In genomic region chr12:122366685-122367475, GRCh38 we compare ENCODE assay signal across 7 cellular contexts. TPM values are rescaled to one million over a fixed set of nuclear protein-coding genes. Genes with fewer than 3 reads are reported as not detected.
A peak's percentile ranks its signal among the peaks of the same experiment; 100 is the strongest.
DNase-seq lines count a peak whose midpoint lies in the region; ATAC-seq and TF ChIP-seq lines count a peak whose summit lies in the region.

No MANE protein-coding gene starts in this region.

- WGBS in H9 (ENCODE audit: extremely low coverage, insufficient read length, low lambda C conversion rate), result no CpG with 5 or more reads among the region's 3 CpGs
- 35 to 45% methylated on average over 3 of the region's 3 CpGs for WGBS in esophagus squamous epithelium, 2 donors

- no peak for ATAC-seq in HG02852 (IDR thresholded peaks at IDR 0.05; ENCODE audit: unreplicated experiment)

- H3K56ac ChIP-seq in H9 (ENCODE audit: insufficient read length, low read depth, low read length), result no peak overlapping the region

- no peaks in the 10 kb centered on the region for H3K79me2 ChIP-seq in H9 (ENCODE audit: insufficient read depth, low read length)
- H3K79me2 ChIP-seq in PC-9 (ENCODE audit: low read depth), result peaks cover 23% of the 10 kb centered on the region

- H3K36me3 ChIP-seq in PC-9 (ENCODE audit: low read depth) (no peaks in the 10 kb centered on the region), esophagus squamous epithelium (peaks cover 0 to 63% (median 7%) of the 10 kb centered on the region in 3 donors)

- H3K4me1 Mint-ChIP-seq in H9, result peaks cover 8 to 11% of the 10 kb centered on the region in 2 experiments
- peaks cover 22% of the 10 kb centered on the region for H3K4me1 Mint-ChIP-seq in nephron progenitor cell

- no peaks in the 10 kb centered on the region for H4K20me1 ChIP-seq in H9 (ENCODE audit: control insufficient read depth, insufficient read depth, insufficient read length)
- no peaks in the 10 kb centered on the region for H4K20me1 ChIP-seq in PC-9 (ENCODE audit: insufficient read depth)

- no peak overlapping the region for H4K8ac ChIP-seq in H9 (replicated peaks; ENCODE audit: insufficient read length, low read depth, low read length)

- H4K5ac ChIP-seq in H9 (ENCODE audit: insufficient read length, low read depth, low read length), result peak overlapping the region; percentile 87

- H3F3A ChIP-seq in PC-9 (ENCODE audit: insufficient read depth, low read depth), result peaks cover 10% of the 10 kb centered on the region

- no peak overlapping the region for H2BK5ac ChIP-seq in H9 (ENCODE audit: insufficient read length, low read length)

- no peaks in the 10 kb centered on the region for H3K27me3 Mint-ChIP-seq in H9 (ENCODE audit: low read depth)
- H3K27me3 Mint-ChIP-seq in nephron progenitor cell (ENCODE audit: low read depth, poor library complexity), result no peaks in the 10 kb centered on the region

- no peak overlapping the region for H2BK120ac ChIP-seq in H9 (ENCODE audit: low read depth, low read length, poor library complexity, severe bottlenecking)

- intact Hi-C loops in PC-9 (cut with micrococcal nuclease; ENCODE audit: unreplicated experiment) (loop anchor here (1.0 kb wide), 1 partner anchor 55 kb away; the partner anchor contains the start of gene CLIP1), esophagus squamous epithelium (cut with DNase I) (no loop called here)

- CTCF ChIA-PET in PC-9 (lab: Charles Lee), result no interaction called here

- no peak overlapping the region for H2BK15ac ChIP-seq in H9 (ENCODE audit: low read depth, low read length)

- H3T11ph ChIP-seq in H9 (ENCODE audit: low read length), result no peak overlapping the region

- H3K27ac ChIP-seq in H9 (ENCODE audit: insufficient read length, low read depth, low read length) (peak overlapping the region; percentile 65), PC-9 (peak overlapping the region; percentile 79), esophagus squamous epithelium (peak overlapping the region; percentile 11 to 82 (median 68))

- H2AK5ac ChIP-seq in H9 (ENCODE audit: insufficient read length, low read length), result peak overlapping the region; percentile 75

- H3K4me1 ChIP-seq in H9 (ENCODE audit: insufficient read depth, low read length) (peaks cover 2% of the 10 kb centered on the region; the same call in 1 of the 2 replicates), PC-9 (replicated peaks; ENCODE audit: insufficient read depth) (peaks cover 18% of the 10 kb centered on the region), esophagus squamous epithelium (peaks cover 0 to 38% (median 29%) of the 10 kb centered on the region in 3 donors)

- H3K9me3 ChIP-seq in H9 (ENCODE audit: control insufficient read depth, low read depth, low read length), result no peaks in the 10 kb centered on the region
- H3K9me3 ChIP-seq in PC-9 (ENCODE audit: insufficient read depth, low read depth), result no peaks in the 10 kb centered on the region
- no peaks in the 10 kb centered on the region for H3K9me3 ChIP-seq in esophagus squamous epithelium

- no peak overlapping the region for H2AFZ ChIP-seq in H9 (ENCODE audit: low read length)
- no peak overlapping the region for H2AFZ ChIP-seq in PC-9

- peaks cover 0 to 4% (median 2%) of the 10 kb centered on the region in 3 experiments; a peak in 3 of 7 replicates for H3K36me3 Mint-ChIP-seq in H9 (ENCODE audit: insufficient read depth in 1 of 3, low read depth in 3 of 3)
- peaks cover 63% of the 10 kb centered on the region for H3K36me3 Mint-ChIP-seq in nephron progenitor cell (ENCODE audit: low read depth)

- no peak for TF ChIP-seq POLR2A in esophagus squamous epithelium (IDR thresholded peaks at IDR 0.05)

- no peaks in the 10 kb centered on the region for H3K79me1 ChIP-seq in H9 (ENCODE audit: insufficient read depth, low read depth, low read length, poor library complexity, severe bottlenecking)

- POLR2A ChIA-PET in PC-9 (lab: Charles Lee; ENCODE audit: unreplicated experiment), result no interaction called here

- TSS peak; percentile 25 for BruUV-seq in PC-9 (replicated peaks; lab: Mats Ljungman, UMichigan)

- peak overlapping the region; percentile 91; the same call in 1 of the 2 replicates for H3K4ac ChIP-seq in H9 (ENCODE audit: low read depth, low read length)

- H3K27me3 ChIP-seq in H9 (ENCODE audit: insufficient read depth, low read length), result no peaks in the 10 kb centered on the region
- H3K27me3 ChIP-seq in PC-9 (ENCODE audit: insufficient read depth, low read depth), result no peaks in the 10 kb centered on the region
- no peaks in the 10 kb centered on the region for H3K27me3 ChIP-seq in esophagus squamous epithelium

- H3K4me3 Mint-ChIP-seq in H9 (no peak overlapping the region), nephron progenitor cell (no peak overlapping the region)

- H2BK12ac ChIP-seq in H9 (ENCODE audit: insufficient read length, low read depth, low read length), result no peak overlapping the region

- no peak overlapping the region for H2BK20ac ChIP-seq in H9 (ENCODE audit: low read depth, low read length, poor library complexity, severe bottlenecking)

- peak overlapping the region; percentile 87 for H3K18ac ChIP-seq in H9 (ENCODE audit: insufficient read length, low read depth, low read length)

- no peak for TF ChIP-seq CTCF in H9 (conservative IDR thresholded peaks at IDR 0.05)
- no peak for TF ChIP-seq CTCF in PC-9 (conservative IDR thresholded peaks at IDR 0.05)
- no peak for TF ChIP-seq CTCF in esophagus squamous epithelium (IDR thresholded peaks at IDR 0.05)
- no peak for TF ChIP-seq CTCF in nephron progenitor cell (IDR thresholded peaks at IDR 0.05)

- peak overlapping the region; percentile 98 for H4K91ac ChIP-seq in H9 (ENCODE audit: insufficient read length, low read depth, low read length)

- H3K4me3 ChIP-seq in PC-9 (no peak overlapping the region), esophagus squamous epithelium (no peak overlapping the region)

- H3K23ac ChIP-seq in H9 (ENCODE audit: insufficient read length, low read depth, low read length), result no peak overlapping the region

- H3K9me3 Mint-ChIP-seq in H9 (no peaks in the 10 kb centered on the region), nephron progenitor cell (peaks cover 4% of the 10 kb centered on the region)

- peak overlapping the region; percentile 84 for H3K14ac ChIP-seq in H9 (ENCODE audit: insufficient read depth, low read length)

- H3K27ac Mint-ChIP-seq in H9 (peak overlapping the region; percentile 56 to 95 (median 93)), nephron progenitor cell (peak overlapping the region; percentile 92)

- H3K23me2 ChIP-seq in H9 (ENCODE audit: insufficient read length, low read depth, low read length, poor library complexity, severe bottlenecking), result no peaks in the 10 kb centered on the region

- DNase-seq in H9 (peak; percentile 66), PC-9 (peak; percentile 10 to 71), esophagus squamous epithelium (lab: John Stamatoyannopoulos, UW) (no peak), nephron progenitor cell (no peak), DMS153 treated with DMSO at 0.1 percent for 48 hours (lab: John Stamatoyannopoulos, UW; ENCODE audit: unreplicated experiment) (no peak), ecto neural progenitor cell (ENCODE audit: low spot score) (no peak)

- H3K9me2 ChIP-seq in PC-9 (ENCODE audit: insufficient read depth), result no peaks in the 10 kb centered on the region

- H3K9ac ChIP-seq in H9 (ENCODE audit: extremely low read depth, insufficient read length, low read length), result no peak overlapping the region

- H3K4me2 ChIP-seq in H9 (ENCODE audit: insufficient read depth, insufficient read length, low read length) (no peak overlapping the region), PC-9 (peak overlapping the region; percentile 6; the same call in 1 of the 2 replicates)

RNA-seq across cellular contexts. Expression of gene CLIP1, which starts 55.6 kb away (rescaled TPM):
- total RNA-seq in H9 (2021), result 20.1 and 23.6 TPM in 2 replicates
- total RNA-seq in PC-9 (2021), result 80.8 and 86.9 TPM in 2 replicates
- 100 to 1,000 TPM in 3 of 4 donors, 10 to 100 TPM in 1; 78.7 to 147 (median 118) TPM for total RNA-seq in esophagus squamous epithelium

Comparison
In these comparisons a context has a peak if more than half of its experiments do, and no peak if none do; other contexts are left out.
1. DNase-seq: peak in H9 (single experiment) and PC-9 (2 of 2); none in esophagus squamous epithelium (single experiment), nephron progenitor cell (single experiment), DMS153 treated with DMSO at 0.1 percent for 48 hours (single experiment) and ecto neural progenitor cell (single experiment).
2. Peak in every context shown above with its lines, with median percentiles within 50 percentile points of each other: H3K27ac ChIP-seq.